Comparison of ENCODE assay signal across 1 cellular context in genomic region chr5:74408150-74409043, GRCh38.
TF ChIP-seq lines count a peak whose summit lies in the region.

No MANE protein-coding gene starts in this region.

TF ChIP-seq in HepG2, 621 proteins besides CTCF, POLR2A, EP300 and RAD21 (continued from another document and continues in another):
- TF ChIP-seq ZBTB39 (CRISPR knock-in tag; IDR thresholded peaks at IDR 0.05) (no peak), ZSCAN9 (CRISPR knock-in tag; IDR thresholded peaks at IDR 0.05; ENCODE audit: borderline replicate concordance) (no peak), ZFP41 (CRISPR knock-in tag; IDR thresholded peaks at IDR 0.05; ENCODE audit: borderline replicate concordance) (no peak), ZSCAN29 (CRISPR knock-in tag; conservative IDR thresholded peaks at IDR 0.05) (no peak), IKZF1 (IDR thresholded peaks at IDR 0.05) (no peak), IKZF4 (CRISPR knock-in tag; IDR thresholded peaks at IDR 0.05; ENCODE audit: borderline replicate concordance, low read depth, not compliant biosample characterization) (no peak), ATF4 (CRISPR knock-in tag; IDR thresholded peaks at IDR 0.05) (peak in 1 of 2 experiments; percentile 74; a peak in 2 of 4 replicates), JDP2 (CRISPR knock-in tag; IDR thresholded peaks at IDR 0.05; ENCODE audit: borderline replicate concordance) (no peak), PHF21A (CRISPR knock-in tag; IDR thresholded peaks at IDR 0.05) (peak; percentile 24; the same call in 1 of the 2 replicates), SMAD9 (CRISPR knock-in tag; IDR thresholded peaks at IDR 0.05) (no peak), GATA4 (IDR thresholded peaks at IDR 0.05; ENCODE audit: borderline replicate concordance, low read depth) (peak; percentile 73; the same call in 1 of the 2 replicates), ZBTB43 (CRISPR knock-in tag; conservative IDR thresholded peaks at IDR 0.05) (peak; percentile 91), NR2C2 (CRISPR knock-in tag; IDR thresholded peaks at IDR 0.05; ENCODE audit: borderline replicate concordance) (no peak; the same call in 1 of the 2 replicates), YEATS4 (CRISPR knock-in tag; IDR thresholded peaks at IDR 0.05; ENCODE audit: borderline replicate concordance) (no peak), HDAC2 (CRISPR knock-in tag; IDR thresholded peaks at IDR 0.05) (peak; percentile 68), ZKSCAN8 (CRISPR knock-in tag; IDR thresholded peaks at IDR 0.05; ENCODE audit: borderline replicate concordance) (peak; percentile 50; the same call in 1 of the 2 replicates), NFE2L2 (IDR thresholded peaks at IDR 0.05; ENCODE audit: low read length) (no peak), ZNF780A (CRISPR knock-in tag; IDR thresholded peaks at IDR 0.05) (no peak), NR2F2 (IDR thresholded peaks at IDR 0.05; ENCODE audit: borderline replicate concordance, low read depth) (peak; percentile 56; the same call in 1 of the 2 replicates), ZNF619 (CRISPR knock-in tag; IDR thresholded peaks at IDR 0.05) (no peak), MLLT10 (CRISPR knock-in tag; IDR thresholded peaks at IDR 0.05) (no peak), TFAP4 (IDR thresholded peaks at IDR 0.05; ENCODE audit: borderline replicate concordance, low read depth) (peak; percentile 11; the same call in 1 of the 2 replicates), TBX2 (CRISPR knock-in tag; IDR thresholded peaks at IDR 0.05; ENCODE audit: borderline replicate concordance) (peak; percentile 19; the same call in 1 of the 2 replicates), YY1 (IDR thresholded peaks at IDR 0.05; ENCODE audit: insufficient read depth, insufficient replicate concordance, low read depth, low read length) (no peak), PAWR (CRISPR knock-in tag; IDR thresholded peaks at IDR 0.05; ENCODE audit: borderline replicate concordance) (no peak), PPARG (CRISPR knock-in tag; conservative IDR thresholded peaks at IDR 0.05) (0 out of 2 replicates have a peak, but pooled peaks have one; percentile 49), CEBPG (CRISPR knock-in tag; IDR thresholded peaks at IDR 0.05) (peak; percentile 94), FOXP1 (IDR thresholded peaks at IDR 0.05) (no peak), FOXP1 (CRISPR knock-in tag; IDR thresholded peaks at IDR 0.05) (peak; percentile 70; the same call in 1 of the 2 replicates), KAT8 (CRISPR knock-in tag; IDR thresholded peaks at IDR 0.05) (peak; percentile 45), ETV5 (CRISPR knock-in tag; IDR thresholded peaks at IDR 0.05; ENCODE audit: borderline replicate concordance) (peak; percentile 48; the same call in 1 of the 2 replicates), FOSL2 (CRISPR knock-in tag; IDR thresholded peaks at IDR 0.05) (peak; percentile 84), RNF2 (conservative IDR thresholded peaks at IDR 0.05; ENCODE audit: low read depth) (no peak), ZNF790 (CRISPR knock-in tag; IDR thresholded peaks at IDR 0.05; ENCODE audit: borderline replicate concordance) (no peak), FOXA3 (CRISPR knock-in tag; IDR thresholded peaks at IDR 0.05) (peak; percentile 79), ZNF605 (CRISPR knock-in tag; IDR thresholded peaks at IDR 0.05) (no peak), TFDP2 (CRISPR knock-in tag; IDR thresholded peaks at IDR 0.05) (0 out of 2 replicates have a peak, but pooled peaks have one; percentile 19), ZBTB40 (IDR thresholded peaks at IDR 0.05) (peak; percentile 90), ZBTB40 (CRISPR knock-in tag; IDR thresholded peaks at IDR 0.05) (peak; percentile 69; the same call in 1 of the 2 replicates), HNF1A (IDR thresholded peaks at IDR 0.05; ENCODE audit: low read depth) (peak; percentile 59; the same call in 1 of the 2 replicates), HNF1A (CRISPR knock-in tag; IDR thresholded peaks at IDR 0.05; ENCODE audit: borderline replicate concordance) (peak; percentile 63; the same call in 1 of the 2 replicates), SIX1 (CRISPR knock-in tag; IDR thresholded peaks at IDR 0.05; ENCODE audit: borderline replicate concordance) (0 out of 2 replicates have a peak, but pooled peaks have one; percentile 47), THAP11 (CRISPR knock-in tag; IDR thresholded peaks at IDR 0.05) (peak; percentile 36), SOX6 (IDR thresholded peaks at IDR 0.05) (no peak), SOX6 (CRISPR knock-in tag; IDR thresholded peaks at IDR 0.05) (peak; percentile 82), PRPF4 (IDR thresholded peaks at IDR 0.05; ENCODE audit: low read depth, low read length, poor library complexity, severe bottlenecking) (no peak), NR2F6 (IDR thresholded peaks at IDR 0.05) (peak; percentile 54), NR2F6 (CRISPR knock-in tag; IDR thresholded peaks at IDR 0.05) (peak; percentile 49; the same call in 1 of the 2 replicates)
